In genomic region chr17:48465884-48466283, GRCh38 we compare ENCODE assay signal across 7 cellular contexts. TPM values are rescaled to one million over a fixed set of nuclear protein-coding genes. Genes with fewer than 3 reads are reported as not detected.
"Had no signal": no experiment of that assay in that cellular context is flagged by ENCODE, and none has a peak within 500 bp of the region (broad histone marks: within the 10 kb centered on the region; RNA-seq: fewer than 3 reads in every experiment).

No MANE protein-coding gene starts in this region.

- H3K4me2 ChIP-seq: KMS-11 had no signal

- H3K4me3 ChIP-seq: K562 had no signal

- FAIRE-seq: HepG2, K562 had no signal

- DNase-seq: IMR-90, KBM-7, KG1 had no signal

- H3K27ac ChIP-seq: HL-60, KMS-11 had no signal

- H3K9ac ChIP-seq: KMS-11 had no signal

- ATAC-seq: HepG2, K562 had no signal

RNA-seq across cellular contexts. Expression of gene SKAP1, which starts 35.9 kb away (rescaled TPM):
- total RNA-seq: HepG2, IMR-90 had no signal
- polyA plus RNA-seq: IMR-90 had no signal
